ENCODE assay signal across 1 cellular context in genomic region chr5:17021363-17021932, GRCh38.
TF ChIP-seq lines count a peak whose summit lies in the region.

No MANE protein-coding gene starts in this region.

TF ChIP-seq in SK-N-SH treated with all-trans-retinoic acid at 6 μM for 48 hours, 23 proteins besides CTCF, POLR2A, EP300 and RAD21 (continued from another document):
- TF ChIP-seq CSRNP3 (CRISPR knock-in tag; IDR thresholded peaks at IDR 0.05) (no peak), CSDC2 (CRISPR knock-in tag; IDR thresholded peaks at IDR 0.05) (no peak), SNAI2 (CRISPR knock-in tag; IDR thresholded peaks at IDR 0.05) (no peak), PPARA (CRISPR knock-in tag; IDR thresholded peaks at IDR 0.05; ENCODE audit: borderline replicate concordance) (no peak)
